Comparison of ENCODE assay signal across 16 cellular contexts in genomic region chr11:126049159-126049558, GRCh38. TPM values are rescaled to one million over a fixed set of nuclear protein-coding genes. Genes with fewer than 3 reads are reported as not detected.
DNase-seq lines count a peak whose midpoint lies in the region; ATAC-seq and TF ChIP-seq lines count a peak whose summit lies in the region.
"Had no signal": no experiment of that assay in that cellular context is flagged by ENCODE, and none has a peak within 500 bp of the region (broad histone marks: within the 10 kb centered on the region; RNA-seq: fewer than 3 reads in every experiment).

No MANE protein-coding gene starts in this region.

- WGBS in mesenchymal stem cell: 33% methylated on average over 1 of the region's 1 CpG

- H2BK120ac ChIP-seq in mesenchymal stem cell (ENCODE audit: low read depth, low read length): no peak overlapping the region

- H3K9me3 ChIP-seq in mesenchymal stem cell (ENCODE audit: control insufficient read depth, low read length): no peaks in the 10 kb centered on the region

- H4K8ac ChIP-seq in mesenchymal stem cell (ENCODE audit: low read length): no peak overlapping the region

- no peak overlapping the region for H2AK5ac ChIP-seq in mesenchymal stem cell (ENCODE audit: low read length, severe bottlenecking)

- no peak overlapping the region for H2BK15ac ChIP-seq in mesenchymal stem cell (ENCODE audit: low read depth, poor library complexity, severe bottlenecking)

- H3K4me3 ChIP-seq in mesenchymal stem cell (ENCODE audit: insufficient read depth in 1 of 2, low read depth in 1 of 2, low read length in 2 of 2): peak overlapping the region in 1 of 2 experiments; percentile 58
- H3K4me3 ChIP-seq: GM12878 had no signal

- H2AFZ ChIP-seq in mesenchymal stem cell (ENCODE audit: low read depth, low read length): no peak overlapping the region

- H3K27me3 ChIP-seq in mesenchymal stem cell (ENCODE audit: control insufficient read depth in 1 of 2, insufficient read depth in 1 of 2, low read length in 2 of 2): no peaks in the 10 kb centered on the region

- H3K79me1 ChIP-seq in mesenchymal stem cell (replicated peaks; ENCODE audit: low read length, poor library complexity, severe bottlenecking): no peaks in the 10 kb centered on the region

- no peak overlapping the region for H3K23ac ChIP-seq in mesenchymal stem cell (ENCODE audit: low read length in 2 of 2)

- H3K14ac ChIP-seq in mesenchymal stem cell (ENCODE audit: low read length in 2 of 2): no peak overlapping the region

- POLR2A ChIA-PET in HEK293T (lab: Yijun Ruan, JAX): interaction anchor here (1.5 kb wide), 1 partner anchor 9 kb away, joined by 3 read pairs; no protein-coding TSS in a partner anchor

- CTCF ChIA-PET in HEK293T (lab: Yijun Ruan, JAX): interaction anchor here (1.2 kb wide), 1 partner anchor 12 kb away, joined by 3 read pairs; no protein-coding TSS in a partner anchor

- no peak for ATAC-seq in SK-N-SH treated with all-trans-retinoic acid at 6 μM for 48 hours
- ATAC-seq: GM12878, HepG2 had no signal

- no peak overlapping the region for H3K4me2 ChIP-seq in mesenchymal stem cell (ENCODE audit: low read length, poor library complexity, severe bottlenecking)

- H2BK12ac ChIP-seq in mesenchymal stem cell (ENCODE audit: low read length in 2 of 2): no peak overlapping the region

- DNase-seq in HEK293T (ENCODE audit: extremely low spot score): no peak
- DNase-seq in mesenchymal stem cell: peak; percentile 26
- no peak for DNase-seq in DMS114 treated with DMSO at 0.1 percent for 48 hours (lab: John Stamatoyannopoulos, UW; ENCODE audit: unreplicated experiment)
- no peak for DNase-seq in T-helper 1 cell
- DNase-seq in CD1c-positive myeloid dendritic cell (ENCODE audit: extremely low spot score): no peak
- DNase-seq: C1 segment of cervical spinal cord; CD4-positive, alpha-beta T cell; DMS53; DND-41; EL; H9; KBM-7 had no signal

- H2BK5ac ChIP-seq in mesenchymal stem cell (ENCODE audit: low read depth, low read length, poor library complexity, severe bottlenecking): no peak overlapping the region

- no peak overlapping the region for H3K27ac ChIP-seq in mesenchymal stem cell (ENCODE audit: low read length, poor library complexity, severe bottlenecking)

- H4K91ac ChIP-seq in mesenchymal stem cell (ENCODE audit: low read length): no peak overlapping the region

- H3K36me3 ChIP-seq in mesenchymal stem cell (ENCODE audit: control insufficient read depth in 1 of 2, insufficient read depth in 2 of 2, low read depth in 1 of 2, low read length in 2 of 2): peaks cover 0 to 20% of the 10 kb centered on the region in 2 experiments

- no peak overlapping the region for H3K4ac ChIP-seq in mesenchymal stem cell (ENCODE audit: low read depth in 1 of 2, low read length in 2 of 2)

- no peaks in the 10 kb centered on the region for H3K4me1 ChIP-seq in mesenchymal stem cell (ENCODE audit: control insufficient read depth, insufficient read depth, low read depth, low read length)

- peak overlapping the region; percentile 63 for H3K9ac ChIP-seq in mesenchymal stem cell (ENCODE audit: low read length)

- H3K18ac ChIP-seq in mesenchymal stem cell (ENCODE audit: low read depth in 1 of 2, low read length in 2 of 2): no peak overlapping the region

TF ChIP-seq in HEK293T, 16 proteins besides CTCF, POLR2A, EP300 and RAD21:
- TF ChIP-seq NFRKB (IDR thresholded peaks at IDR 0.05) (no peak), LEF1 (IDR thresholded peaks at IDR 0.05; ENCODE audit: borderline replicate concordance) (no peak)
- TF ChIP-seq, protein P1, sequence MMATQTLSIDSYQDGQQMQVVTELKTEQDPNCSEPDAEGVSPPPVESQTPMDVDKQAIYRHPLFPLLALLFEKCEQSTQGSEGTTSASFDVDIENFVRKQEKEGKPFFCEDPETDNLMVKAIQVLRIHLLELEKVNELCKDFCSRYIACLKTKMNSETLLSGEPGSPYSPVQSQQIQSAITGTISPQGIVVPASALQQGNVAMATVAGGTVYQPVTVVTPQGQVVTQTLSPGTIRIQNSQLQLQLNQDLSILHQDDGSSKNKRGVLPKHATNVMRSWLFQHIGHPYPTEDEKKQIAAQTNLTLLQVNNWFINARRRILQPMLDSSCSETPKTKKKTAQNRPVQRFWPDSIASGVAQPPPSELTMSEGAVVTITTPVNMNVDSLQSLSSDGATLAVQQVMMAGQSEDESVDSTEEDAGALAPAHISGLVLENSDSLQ (IDR thresholded peaks at IDR 0.05): peak; percentile 88
TF ChIP-seq in HEK293T: peak in this region for 1.

TF ChIP-seq in SK-N-SH treated with all-trans-retinoic acid at 6 μM for 48 hours, 23 proteins besides CTCF, POLR2A, EP300 and RAD21:
- TF ChIP-seq ESRRG (CRISPR knock-in tag; IDR thresholded peaks at IDR 0.05) (no peak), ISL1 (CRISPR knock-in tag; IDR thresholded peaks at IDR 0.05) (peak; percentile 58)
TF ChIP-seq in SK-N-SH treated with all-trans-retinoic acid at 6 μM for 48 hours: peak in this region for 1.

RNA-seq across cellular contexts. Expression of gene CDON, which starts 13.5 kb away (rescaled TPM):
- polyA plus RNA-seq in mesenchymal stem cell (2013, experiment 1 of 2): 1.3 TPM
- polyA plus RNA-seq in mesenchymal stem cell (2013, experiment 2 of 2): 1.1 TPM
- polyA plus RNA-seq: IgD-negative memory B cell had no signal
